In genomic region chr20:49381558-49382493, GRCh38 we compare ENCODE assay signal across 10 cellular contexts.
A peak's percentile ranks its signal among the peaks of the same experiment; 100 is the strongest.
DNase-seq lines count a peak whose midpoint lies in the region; ATAC-seq and TF ChIP-seq lines count a peak whose summit lies in the region.
"Had no signal": no experiment of that assay in that cellular context is flagged by ENCODE, and none has a peak within 500 bp of the region (broad histone marks: within the 10 kb centered on the region; RNA-seq: fewer than 3 reads in every experiment).

No MANE protein-coding gene starts in this region.

- DNase-seq in HS-27A (ENCODE audit: low read depth) (peak; percentile 45), SK-N-SH (peak; percentile 72), Right ventricle myocardium inferior (ENCODE audit: missing footprints) (peak; percentile 83), H7 (no peak)
- DNase-seq in activated T-cell treated with anti-CD3 and anti-CD28 coated beads, Interleukin-2, amount 50 U/mL, for 48 hours, result no peak
- DNase-seq: activated gamma-delta T cell treated with Interleukin-2 at 50 U/mL for 16 hours, NCI-H1436 had no signal

- ATAC-seq in Right ventricle myocardium inferior (peak; percentile 93), GM21381 (IDR thresholded peaks at IDR 0.05; ENCODE audit: unreplicated experiment) (no peak), HG03025 (IDR thresholded peaks at IDR 0.05; ENCODE audit: low FRiP score, unreplicated experiment) (no peak)

- no peak for TF ChIP-seq CTCF in SK-N-SH (IDR thresholded peaks at IDR 0.05)

- H3K9ac ChIP-seq in SK-N-SH (no peak overlapping the region), skeletal muscle tissue (ENCODE audit: low read depth in 1 of 3, low read length in 3 of 3) (peak overlapping the region; percentile 12 to 58 (median 33))

- no peak for TF ChIP-seq RAD21 in SK-N-SH (IDR thresholded peaks at IDR 0.05; ENCODE audit: low read length)

- H3K9me3 ChIP-seq in SK-N-SH (no peaks in the 10 kb centered on the region), skeletal muscle tissue (ENCODE audit: control insufficient read depth in 3 of 3, low read length in 3 of 3) (no peaks in the 10 kb centered on the region)

- no peak overlapping the region for H2AFZ ChIP-seq in SK-N-SH (ENCODE audit: low read depth)

- CTCF ChIA-PET in SK-N-SH (lab: Yijun Ruan, JAX), result interaction anchor here (0.8 to 8.7 kb wide), 8 partner anchors 14 to 162 kb away, joined by 3 to 141 read pairs (median 10); partner anchors contain the start of gene KCNB1

- H3K9me2 ChIP-seq in SK-N-SH, result no peaks in the 10 kb centered on the region

- H3F3A ChIP-seq in SK-N-SH (replicated peaks; ENCODE audit: insufficient read depth), result no peaks in the 10 kb centered on the region

- peak in 1 of 2 experiments; percentile 84; a peak in 2 of 4 replicates for TF ChIP-seq EP300 in SK-N-SH (IDR thresholded peaks at IDR 0.05; ENCODE audit: borderline replicate concordance in 1 of 2, low read depth in 1 of 2, low read length in 1 of 2)

- H3K27ac ChIP-seq in SK-N-SH (ENCODE audit: low read depth in 2 of 2, low read length in 1 of 2) (peak overlapping the region in 1 of 2 experiments; percentile 74; a peak in 2 of 4 replicates), skeletal muscle tissue (ENCODE audit: low read depth, low read length) (no peak overlapping the region)

- WGBS in SK-N-SH (ENCODE audit: low lambda C conversion rate), result 57% methylated on average over 13 of the region's 14 CpGs

- H3K27me3 ChIP-seq in SK-N-SH (ENCODE audit: insufficient read depth) (no peaks in the 10 kb centered on the region), skeletal muscle tissue (ENCODE audit: control insufficient read depth in 3 of 3, insufficient read depth in 3 of 3, low read length in 3 of 3) (no peaks in the 10 kb centered on the region), H7 (ENCODE audit: control insufficient read depth, insufficient read depth, low read length) (no peaks in the 10 kb centered on the region)

- H3K79me2 ChIP-seq in SK-N-SH (ENCODE audit: insufficient read depth), result no peaks in the 10 kb centered on the region

- POLR2A ChIA-PET in SK-N-SH (lab: Yijun Ruan, JAX), result interaction anchor here (1.0 to 1.1 kb wide), 2 partner anchors 15 to 102 kb away, joined by 4 to 5 read pairs; no protein-coding TSS in a partner anchor

- H3K4me2 ChIP-seq in SK-N-SH, result no peak overlapping the region

- H3K36me3 ChIP-seq in SK-N-SH (replicated peaks in 1 of 2; ENCODE audit: control insufficient read depth in 1 of 2, insufficient read depth in 2 of 2, low read length in 1 of 2) (no peaks in the 10 kb centered on the region), skeletal muscle tissue (ENCODE audit: control insufficient read depth in 3 of 3, insufficient read depth in 3 of 3, low read length in 3 of 3) (no peaks in the 10 kb centered on the region), H7 (replicated peaks; ENCODE audit: control insufficient read depth, insufficient read depth, low read length) (no peaks in the 10 kb centered on the region)

- H4K20me1 ChIP-seq in SK-N-SH (ENCODE audit: insufficient read depth), result no peaks in the 10 kb centered on the region

- H3K4me1 ChIP-seq in SK-N-SH (ENCODE audit: control insufficient read depth in 1 of 2, insufficient read depth in 2 of 2, low read depth in 1 of 2, low read length in 1 of 2), result peaks cover 0 to 53% of the 10 kb centered on the region in 2 experiments; a peak in 2 of 4 replicates
- peaks cover 8 to 21% (median 13%) of the 10 kb centered on the region in 3 donors for H3K4me1 ChIP-seq in skeletal muscle tissue (ENCODE audit: control insufficient read depth in 3 of 3, insufficient read depth in 3 of 3, low read length in 3 of 3)

- intact Hi-C loops in Right ventricle myocardium inferior (cut with DNase I), result loop anchor here (5.0 kb wide), 1 partner anchor 50 kb away; no protein-coding TSS in a partner anchor

- H3K4me3 ChIP-seq in SK-N-SH (ENCODE audit: low read depth in 2 of 2, low read length in 1 of 2) (no peak overlapping the region), skeletal muscle tissue (ENCODE audit: low read length in 3 of 3) (no peak overlapping the region), H7 (ENCODE audit: insufficient read depth, low read depth, low read length) (no peak overlapping the region)

TF ChIP-seq in SK-N-SH, 30 proteins besides CTCF, POLR2A, EP300 and RAD21 (continues in another document):
- TF ChIP-seq MAX (IDR thresholded peaks at IDR 0.05; ENCODE audit: low read depth), result no peak
- peak; percentile 74 for TF ChIP-seq RCOR1 (IDR thresholded peaks at IDR 0.05; ENCODE audit: low read length)
- no peak for TF ChIP-seq SIN3A (IDR thresholded peaks at IDR 0.05; ENCODE audit: borderline replicate concordance, low read depth, low read length)
- no peak for TF ChIP-seq NRF1 (IDR thresholded peaks at IDR 0.05; ENCODE audit: low read depth, low read length)
- TF ChIP-seq USF2 (IDR thresholded peaks at IDR 0.05; ENCODE audit: borderline replicate concordance, low read depth, low read length), result no peak
- TF ChIP-seq YY1 (IDR thresholded peaks at IDR 0.05; ENCODE audit: low read depth), result no peak
- TF ChIP-seq TAF1 (IDR thresholded peaks at IDR 0.05; ENCODE audit: borderline replicate concordance, low read depth, low read length), result no peak
- peak; percentile 67 for TF ChIP-seq TCF12 (IDR thresholded peaks at IDR 0.05)
- no peak for TF ChIP-seq MEF2A (IDR thresholded peaks at IDR 0.05; ENCODE audit: borderline replicate concordance, low read depth)
- TF ChIP-seq USF1 (IDR thresholded peaks at IDR 0.05; ENCODE audit: borderline replicate concordance, low read depth), result no peak
- TF ChIP-seq TEAD4 (IDR thresholded peaks at IDR 0.05; ENCODE audit: borderline replicate concordance, insufficient read depth), result no peak
- TF ChIP-seq SMC3 (IDR thresholded peaks at IDR 0.05; ENCODE audit: low read depth, low read length), result peak; percentile 20; the same call in 1 of the 2 replicates
- TF ChIP-seq NFIC (IDR thresholded peaks at IDR 0.05; ENCODE audit: borderline replicate concordance), result peak; percentile 89
- TF ChIP-seq CHD2 (IDR thresholded peaks at IDR 0.05; ENCODE audit: low read length, partially characterized antibody), result peak; percentile 80
- no peak for TF ChIP-seq ELF1 (IDR thresholded peaks at IDR 0.05)
- TF ChIP-seq PBX3 (IDR thresholded peaks at IDR 0.05), result no peak
- TF ChIP-seq REST (IDR thresholded peaks at IDR 0.05; ENCODE audit: low read depth, low read length), result no peak
- no peak for TF ChIP-seq GABPA (IDR thresholded peaks at IDR 0.05; ENCODE audit: low read depth)
- TF ChIP-seq EZH2phosphoT487 (IDR thresholded peaks at IDR 0.05; ENCODE audit: borderline replicate concordance, low read depth), result no peak
- no peak; the same call in 1 of the 2 replicates for TF ChIP-seq FOXJ3 (CRISPR knock-in tag; IDR thresholded peaks at IDR 0.05)
- TF ChIP-seq FOXM1 (IDR thresholded peaks at IDR 0.05; ENCODE audit: low read depth), result no peak

Comparison
In these comparisons a context has a peak if more than half of its experiments do, and no peak if none do; other contexts are left out.
1. DNase-seq: peak in HS-27A (single experiment), SK-N-SH (single experiment) and Right ventricle myocardium inferior (single experiment); none in H7 (single experiment) and activated T-cell treated with anti-CD3 and anti-CD28 coated beads, Interleukin-2, amount 50 U/mL, for 48 hours (0 of 2).